ENCODE assay signal across 8 cellular contexts in the genomic region with DNA sequence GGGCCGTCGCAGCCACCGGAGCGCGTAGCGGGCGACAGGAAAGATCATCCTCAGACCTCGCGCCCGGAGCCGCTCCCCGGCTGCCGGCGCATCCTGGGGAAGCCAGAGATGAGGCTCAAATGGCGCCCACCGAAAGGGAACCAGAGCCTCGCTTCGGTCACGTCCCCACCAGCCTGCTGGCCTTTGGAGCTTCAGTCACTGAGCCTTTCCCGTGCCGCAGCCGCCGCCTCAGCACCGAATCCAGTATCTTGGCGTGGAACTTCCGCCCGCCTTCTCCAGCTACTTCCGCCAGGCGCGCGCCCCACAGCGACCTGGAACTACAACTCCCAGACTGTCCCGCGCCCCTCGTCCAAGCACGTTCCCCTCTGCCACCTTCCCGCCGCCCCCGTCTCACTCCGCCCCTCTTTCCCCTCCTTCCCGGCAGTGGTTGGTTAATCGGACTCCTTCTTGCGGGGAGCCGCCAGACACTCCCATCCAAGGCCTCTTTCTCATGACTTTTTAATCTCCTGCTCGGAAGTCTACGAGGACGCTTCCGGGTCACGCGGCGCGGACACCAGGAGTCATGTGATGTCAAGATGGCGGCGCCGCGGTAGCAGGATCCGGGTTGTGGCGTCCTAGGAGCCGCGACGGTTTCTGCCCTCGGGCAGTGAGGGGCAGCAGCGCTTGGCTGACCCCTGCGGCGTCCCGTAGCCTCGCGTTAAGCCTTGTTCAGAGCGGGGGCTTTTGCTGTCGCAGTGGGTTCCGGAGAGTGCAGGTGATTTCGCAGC. TPM values are rescaled to one million over a fixed set of nuclear protein-coding genes. Genes with fewer than 3 reads are reported as not detected.
A peak's percentile ranks its signal among the peaks of the same experiment; 100 is the strongest.
DNase-seq lines count a peak whose midpoint lies in the region; ATAC-seq, FAIRE-seq and TF ChIP-seq lines count a peak whose summit lies in the region.

A gene with protein sequence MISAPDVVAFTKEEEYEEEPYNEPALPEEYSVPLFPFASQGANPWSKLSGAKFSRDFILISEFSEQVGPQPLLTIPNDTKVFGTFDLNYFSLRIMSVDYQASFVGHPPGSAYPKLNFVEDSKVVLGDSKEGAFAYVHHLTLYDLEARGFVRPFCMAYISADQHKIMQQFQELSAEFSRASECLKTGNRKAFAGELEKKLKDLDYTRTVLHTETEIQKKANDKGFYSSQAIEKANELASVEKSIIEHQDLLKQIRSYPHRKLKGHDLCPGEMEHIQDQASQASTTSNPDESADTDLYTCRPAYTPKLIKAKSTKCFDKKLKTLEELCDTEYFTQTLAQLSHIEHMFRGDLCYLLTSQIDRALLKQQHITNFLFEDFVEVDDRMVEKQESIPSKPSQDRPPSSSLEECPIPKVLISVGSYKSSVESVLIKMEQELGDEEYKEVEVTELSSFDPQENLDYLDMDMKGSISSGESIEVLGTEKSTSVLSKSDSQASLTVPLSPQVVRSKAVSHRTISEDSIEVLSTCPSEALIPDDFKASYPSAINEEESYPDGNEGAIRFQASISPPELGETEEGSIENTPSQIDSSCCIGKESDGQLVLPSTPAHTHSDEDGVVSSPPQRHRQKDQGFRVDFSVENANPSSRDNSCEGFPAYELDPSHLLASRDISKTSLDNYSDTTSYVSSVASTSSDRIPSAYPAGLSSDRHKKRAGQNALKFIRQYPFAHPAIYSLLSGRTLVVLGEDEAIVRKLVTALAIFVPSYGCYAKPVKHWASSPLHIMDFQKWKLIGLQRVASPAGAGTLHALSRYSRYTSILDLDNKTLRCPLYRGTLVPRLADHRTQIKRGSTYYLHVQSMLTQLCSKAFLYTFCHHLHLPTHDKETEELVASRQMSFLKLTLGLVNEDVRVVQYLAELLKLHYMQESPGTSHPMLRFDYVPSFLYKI (plus strand): TSS at position 563 of the 767 bp plus-strand sequence. CDS start 497 bp downstream, outside the sequence.
A gene with protein sequence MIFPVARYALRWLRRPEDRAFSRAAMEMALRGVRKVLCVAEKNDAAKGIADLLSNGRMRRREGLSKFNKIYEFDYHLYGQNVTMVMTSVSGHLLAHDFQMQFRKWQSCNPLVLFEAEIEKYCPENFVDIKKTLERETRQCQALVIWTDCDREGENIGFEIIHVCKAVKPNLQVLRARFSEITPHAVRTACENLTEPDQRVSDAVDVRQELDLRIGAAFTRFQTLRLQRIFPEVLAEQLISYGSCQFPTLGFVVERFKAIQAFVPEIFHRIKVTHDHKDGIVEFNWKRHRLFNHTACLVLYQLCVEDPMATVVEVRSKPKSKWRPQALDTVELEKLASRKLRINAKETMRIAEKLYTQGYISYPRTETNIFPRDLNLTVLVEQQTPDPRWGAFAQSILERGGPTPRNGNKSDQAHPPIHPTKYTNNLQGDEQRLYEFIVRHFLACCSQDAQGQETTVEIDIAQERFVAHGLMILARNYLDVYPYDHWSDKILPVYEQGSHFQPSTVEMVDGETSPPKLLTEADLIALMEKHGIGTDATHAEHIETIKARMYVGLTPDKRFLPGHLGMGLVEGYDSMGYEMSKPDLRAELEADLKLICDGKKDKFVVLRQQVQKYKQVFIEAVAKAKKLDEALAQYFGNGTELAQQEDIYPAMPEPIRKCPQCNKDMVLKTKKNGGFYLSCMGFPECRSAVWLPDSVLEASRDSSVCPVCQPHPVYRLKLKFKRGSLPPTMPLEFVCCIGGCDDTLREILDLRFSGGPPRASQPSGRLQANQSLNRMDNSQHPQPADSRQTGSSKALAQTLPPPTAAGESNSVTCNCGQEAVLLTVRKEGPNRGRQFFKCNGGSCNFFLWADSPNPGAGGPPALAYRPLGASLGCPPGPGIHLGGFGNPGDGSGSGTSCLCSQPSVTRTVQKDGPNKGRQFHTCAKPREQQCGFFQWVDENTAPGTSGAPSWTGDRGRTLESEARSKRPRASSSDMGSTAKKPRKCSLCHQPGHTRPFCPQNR (minus strand): TSS at position 264 of the 767 bp plus-strand sequence. CDS start 216 bp downstream, at position 48.

- H3K27ac ChIP-seq in rectal smooth muscle tissue (ENCODE audit: low read depth, low read length) = peak within 1 kb of the TSS; percentile 92
- H3K27ac ChIP-seq in aorta (ENCODE audit: low read depth in 1 of 2, low read length in 2 of 2) = peak within 1 kb of the TSS; percentile 12 to 71

- H3K36me3 ChIP-seq in rectal smooth muscle tissue (ENCODE audit: control insufficient read depth, insufficient read depth, low read length) (peaks cover 3% of the 10 kb centered on the region), aorta (ENCODE audit: control insufficient read depth in 1 of 2, insufficient read depth in 2 of 2, low read length in 1 of 2) (no peaks in the 10 kb centered on the region)

- peak; percentile 82 for ATAC-seq in HG02981 (IDR thresholded peaks at IDR 0.05; ENCODE audit: unreplicated experiment)
- peak; percentile 99 for ATAC-seq in aorta (ENCODE audit: low FRiP score)

- in situ Hi-C loops in astrocyte of the cerebellum (cut with HindIII; ENCODE audit: low sequenced_read_pairs) = no loop called here

- peak within 1 kb of the TSS; percentile 86 for H3K9ac ChIP-seq in rectal smooth muscle tissue (ENCODE audit: low read length)

- H3K4me3 ChIP-seq in astrocyte of the cerebellum (ENCODE audit: low read depth, low read length) (peak within 1 kb of the TSS; percentile 93), rectal smooth muscle tissue (ENCODE audit: low read length) (peak within 1 kb of the TSS; percentile 95), aorta (ENCODE audit: low read length in 2 of 2) (peak within 1 kb of the TSS; percentile 51 to 72)

- TF ChIP-seq CTCF in astrocyte of the cerebellum (IDR thresholded peaks at IDR 0.05; ENCODE audit: low read depth, low read length, missing control alignments) = no peak

- no peaks in the 10 kb centered on the region for H3K27me3 ChIP-seq in rectal smooth muscle tissue (ENCODE audit: control insufficient read depth, insufficient read depth, low read length)
- H3K27me3 ChIP-seq in aorta (ENCODE audit: control insufficient read depth in 1 of 2, insufficient read depth in 2 of 2, low read length in 1 of 2) = no peaks in the 10 kb centered on the region

- H3K4me1 ChIP-seq in rectal smooth muscle tissue (ENCODE audit: control insufficient read depth, insufficient read depth, low read length) = peaks cover 30% of the 10 kb centered on the region
- no peaks in the 10 kb centered on the region for H3K4me1 ChIP-seq in aorta (ENCODE audit: control insufficient read depth in 1 of 2, insufficient read depth in 2 of 2, low read length in 2 of 2)

- H3K9me3 ChIP-seq in aorta (ENCODE audit: control insufficient read depth, low read length) = no peaks in the 10 kb centered on the region

- intact Hi-C loops in aorta (cut with DNase I) = loop anchor here (2.0 to 5.0 kb wide), 2 partner anchors 54 to 58 kb away; a partner anchor contains a TSS

- DNase-seq in GM18507 (ENCODE audit: extremely low spot score, insufficient read length, low read depth) (peak; percentile 81), NCI-H2029 treated with DMSO at 0.1 percent for 48 hours (lab: John Stamatoyannopoulos, UW) (peak; percentile 77), T-helper 9 cell (peak; percentile 96), astrocyte of the cerebellum (ENCODE audit: low read depth) (peak; percentile 95), hepatic stellate cell (ENCODE audit: low spot score) (peak; percentile 97), aorta (peak; percentile 99)

- WGBS in aorta, 2 donors = 0% methylated on average over 69 to 72 of the region's 72 CpGs

- FAIRE-seq in GM18507 (lab: Jason Lieb, UNC) = peak; percentile 96

RNA-seq across cellular contexts. Expression of the first gene that starts in this region (rescaled TPM):
- total RNA-seq in aorta = 10 to 100 TPM; 10.8 to 15.4 TPM
- polyA plus RNA-seq in aorta = 1 to 10 TPM; 3.9 to 4.5 TPM

RNA-seq across cellular contexts. Expression of the second gene that starts in this region (rescaled TPM):
- 10 to 100 TPM; 27.8 to 37.8 TPM for total RNA-seq in aorta
- polyA plus RNA-seq in aorta = 10 to 100 TPM in 1 of 2 donors, 1 to 10 TPM in 1; 2.9 to 20.8 TPM

Comparison
In these comparisons a context has a peak if more than half of its experiments do, and no peak if none do; other contexts are left out.
1. Peak in every context shown above with its lines: DNase-seq, ATAC-seq, H3K4me3 ChIP-seq and H3K27ac ChIP-seq.